ENCODE assay signal across 1 cellular context in genomic region chr5:52702877-52703276, GRCh38.
TF ChIP-seq lines count a peak whose summit lies in the region.

No MANE protein-coding gene starts in this region.

TF ChIP-seq in H1, 55 proteins besides CTCF, POLR2A, EP300 and RAD21:
- TF ChIP-seq KDM1A (IDR thresholded peaks at IDR 0.05; ENCODE audit: borderline replicate concordance, low read length) (no peak), TBP (IDR thresholded peaks at IDR 0.05; ENCODE audit: low read depth, low read length) (no peak), EGR1 (IDR thresholded peaks at IDR 0.05; ENCODE audit: borderline replicate concordance, low read depth, low read length) (no peak), BCL11A (IDR thresholded peaks at IDR 0.05; ENCODE audit: low read depth in 2 of 2, low read length in 2 of 2) (no peak), SP2 (IDR thresholded peaks at IDR 0.05; ENCODE audit: low read length) (no peak), CHD2 (IDR thresholded peaks at IDR 0.05; ENCODE audit: low read length) (no peak), SIN3A (conservative IDR thresholded peaks at IDR 0.05 in 1 of 2, IDR thresholded peaks at IDR 0.05 in 1 of 2; ENCODE audit: low read depth in 1 of 2, low read length in 2 of 2) (no peak), SIRT6 (IDR thresholded peaks at IDR 0.05; ENCODE audit: low read length) (no peak), TAF7 (optimal IDR thresholded peaks at IDR 0.05; ENCODE audit: borderline replicate concordance, low read depth, low read length) (no peak), BRCA1 (IDR thresholded peaks at IDR 0.05; ENCODE audit: low read depth, low read length) (no peak), RNF2 (IDR thresholded peaks at IDR 0.05; ENCODE audit: borderline replicate concordance, low read depth, low read length, missing control alignments, poor library complexity, severe bottlenecking) (no peak), JUND (IDR thresholded peaks at IDR 0.05; ENCODE audit: low read length) (no peak), TAF1 (IDR thresholded peaks at IDR 0.05; ENCODE audit: low read depth, low read length) (no peak), RBBP5 (IDR thresholded peaks at IDR 0.05; ENCODE audit: borderline replicate concordance, low read depth, low read length) (no peak), HDAC2 (IDR thresholded peaks at IDR 0.05; ENCODE audit: borderline replicate concordance in 1 of 2, low read depth in 2 of 2, low read length in 2 of 2) (no peak), HDAC6 (IDR thresholded peaks at IDR 0.05; ENCODE audit: low read depth, low read length) (no peak), KDM5A (IDR thresholded peaks at IDR 0.05; ENCODE audit: low read length) (no peak)
- TF ChIP-seq, protein P1, sequence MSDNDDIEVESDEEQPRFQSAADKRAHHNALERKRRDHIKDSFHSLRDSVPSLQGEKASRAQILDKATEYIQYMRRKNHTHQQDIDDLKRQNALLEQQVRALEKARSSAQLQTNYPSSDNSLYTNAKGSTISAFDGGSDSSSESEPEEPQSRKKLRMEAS (IDR thresholded peaks at IDR 0.05), result no peak
